1 cellular context compared by ENCODE assay signal in genomic region chr16:19522369-19523159, GRCh38.
TF ChIP-seq lines count a peak whose summit lies in the region.

No MANE protein-coding gene starts in this region.

TF ChIP-seq in HepG2, 621 proteins besides CTCF, POLR2A, EP300 and RAD21 (continued from another document):
- TF ChIP-seq ZNF318 (CRISPR knock-in tag; IDR thresholded peaks at IDR 0.05) (0 out of 2 replicates have a peak, but pooled peaks have one; percentile 40), SALL2 (CRISPR knock-in tag; IDR thresholded peaks at IDR 0.05) (0 out of 2 replicates have a peak, but pooled peaks have one; percentile 15), SNAPC2 (CRISPR knock-in tag; IDR thresholded peaks at IDR 0.05) (no peak), ZFX (CRISPR knock-in tag; IDR thresholded peaks at IDR 0.05; ENCODE audit: low read depth) (no peak), ZNF510 (CRISPR knock-in tag; IDR thresholded peaks at IDR 0.05; ENCODE audit: low read depth) (0 out of 2 replicates have a peak, but pooled peaks have one; percentile 12), ZNF160 (CRISPR knock-in tag; IDR thresholded peaks at IDR 0.05) (no peak), ZNF629 (CRISPR knock-in tag; conservative IDR thresholded peaks at IDR 0.05) (0 out of 2 replicates have a peak, but pooled peaks have one; percentile 8), ZNF564 (CRISPR knock-in tag; IDR thresholded peaks at IDR 0.05) (0 out of 2 replicates have a peak, but pooled peaks have one; percentile 16), ZNF770 (CRISPR knock-in tag; IDR thresholded peaks at IDR 0.05) (0 out of 2 replicates have a peak, but pooled peaks have one; percentile 30), ZGPAT (CRISPR knock-in tag; IDR thresholded peaks at IDR 0.05) (no peak), ZNF7 (CRISPR knock-in tag; IDR thresholded peaks at IDR 0.05) (peak; percentile 82), ISX (CRISPR knock-in tag; conservative IDR thresholded peaks at IDR 0.05) (peak; percentile 26; the same call in 1 of the 2 replicates), SATB2 (CRISPR knock-in tag; IDR thresholded peaks at IDR 0.05) (0 out of 2 replicates have a peak, but pooled peaks have one; percentile 52), RFXANK (CRISPR knock-in tag; IDR thresholded peaks at IDR 0.05) (no peak), PAWR (CRISPR knock-in tag; IDR thresholded peaks at IDR 0.05; ENCODE audit: borderline replicate concordance) (peak; percentile 20; the same call in 1 of the 2 replicates), ZBTB46 (CRISPR knock-in tag; IDR thresholded peaks at IDR 0.05; ENCODE audit: borderline replicate concordance) (no peak), ZNF839 (CRISPR knock-in tag; IDR thresholded peaks at IDR 0.05; ENCODE audit: borderline replicate concordance) (no peak), ZNF660 (CRISPR knock-in tag; IDR thresholded peaks at IDR 0.05; ENCODE audit: borderline replicate concordance, low read depth) (no peak), ZNF260 (CRISPR knock-in tag; IDR thresholded peaks at IDR 0.05; ENCODE audit: borderline replicate concordance, low read depth) (no peak), ZNF776 (CRISPR knock-in tag; IDR thresholded peaks at IDR 0.05) (0 out of 2 replicates have a peak, but pooled peaks have one; percentile 0), ZNF691 (CRISPR knock-in tag; IDR thresholded peaks at IDR 0.05; ENCODE audit: borderline replicate concordance, low read depth) (peak; percentile 96; the same call in 1 of the 2 replicates), RFX1 (IDR thresholded peaks at IDR 0.05) (peak; percentile 55; the same call in 1 of the 2 replicates), ZEB1 (IDR thresholded peaks at IDR 0.05; ENCODE audit: insufficient replicate concordance, low read depth) (peak; percentile 24)
